15 cellular contexts compared by ENCODE assay signal in the genomic region with DNA sequence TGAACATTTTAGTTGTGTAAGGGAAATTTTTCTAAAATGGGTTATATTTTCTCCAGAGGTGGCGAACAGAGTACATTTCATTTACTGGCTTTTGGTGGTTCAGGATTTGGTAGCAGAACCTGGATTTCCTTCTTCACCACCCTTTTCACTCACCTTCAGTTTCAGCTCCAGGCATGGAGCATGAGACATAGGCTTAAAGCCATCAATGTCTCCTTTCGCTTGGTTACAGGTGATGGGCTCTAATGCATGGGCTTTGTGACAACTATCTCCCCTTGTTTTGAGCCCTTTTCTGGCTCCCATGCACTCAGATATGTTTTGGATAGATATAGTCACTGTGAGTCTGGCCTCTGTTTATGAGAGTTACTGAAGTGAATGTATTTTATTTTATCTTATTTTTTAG.
"Had no signal": no experiment of that assay in that cellular context is flagged by ENCODE, and none has a peak within 500 bp of the region (broad histone marks: within the 10 kb centered on the region; RNA-seq: fewer than 3 reads in every experiment).

No MANE protein-coding gene starts in this region.

- H3K36me3 ChIP-seq: upper lobe of left lung had no signal

- H3K9me3 Mint-ChIP-seq: activated CD4-positive, alpha-beta T cell treated with anti-CD3 and anti-CD28 coated beads, Interleukin-2, amount 10 ng/mL, durations not matched to agents 24 days and 14 days; endodermal cell; nephron; stimulated activated effector memory CD8-positive, alpha-beta T cell treated with anti-CD3 and anti-CD28 coated beads, Interleukin-12 subunit alpha, Interleukin-12 subunit beta, amount 100 ng/mL, for 72 hours had no signal

- H3K9me3 ChIP-seq: upper lobe of left lung had no signal

- ATAC-seq: activated T-cell treated with anti-CD3 and anti-CD28 coated beads, Interleukin-2, amount 50 U/mL, for 72 hours; sciatic nerve; stimulated activated effector memory CD8-positive, alpha-beta T cell treated with anti-CD3 and anti-CD28 coated beads, Interleukin-12 subunit alpha, Interleukin-12 subunit beta, amount 100 ng/mL, for 72 hours had no signal

- DNase-seq: activated CD4-positive, alpha-beta T cell treated with anti-CD3 and anti-CD28 coated beads, Interleukin-2, amount 10 ng/mL, durations not matched to agents 24 days and 14 days; activated CD4-positive, CD25-positive, alpha-beta regulatory T cell; activated CD8-positive, alpha-beta memory T cell treated with anti-CD3 and anti-CD28 coated beads, Interleukin-2, amount 50 U/mL, for 48 hours; activated gamma-delta T cell; activated T-cell treated with anti-CD3 and anti-CD28 coated beads, Interleukin-2, amount 50 U/mL, for 72 hours; erythroblast; kidney; stimulated activated CD4-positive, alpha-beta T cell treated with anti-CD3 and anti-CD28 coated beads, Interleukin-2, amount 100 ng/mL, for 24 hours; upper lobe of left lung had no signal

- H3K4me1 Mint-ChIP-seq: activated CD4-positive, alpha-beta T cell treated with anti-CD3 and anti-CD28 coated beads, Interleukin-2, amount 10 ng/mL, durations not matched to agents 24 days and 14 days; stimulated activated effector memory CD8-positive, alpha-beta T cell treated with anti-CD3 and anti-CD28 coated beads, Interleukin-12 subunit alpha, Interleukin-12 subunit beta, amount 100 ng/mL, for 72 hours had no signal

- H3K4me3 Mint-ChIP-seq: activated CD4-positive, alpha-beta T cell treated with anti-CD3 and anti-CD28 coated beads, Interleukin-2, amount 10 ng/mL, durations not matched to agents 24 days and 14 days; activated naive CD8-positive, alpha-beta T cell; activated T-cell treated with anti-CD3 and anti-CD28 coated beads, Interleukin-2, amount 50 U/mL, for 72 hours; endodermal cell; nephron; stimulated activated effector memory CD8-positive, alpha-beta T cell treated with anti-CD3 and anti-CD28 coated beads, Interleukin-12 subunit alpha, Interleukin-12 subunit beta, amount 100 ng/mL, for 72 hours had no signal

- H3K27me3 ChIP-seq: upper lobe of left lung had no signal

- H3K4me1 ChIP-seq: upper lobe of left lung had no signal

- H3K27ac ChIP-seq: upper lobe of left lung had no signal

- H3K27ac Mint-ChIP-seq: activated CD4-positive, alpha-beta T cell treated with anti-CD3 and anti-CD28 coated beads, Interleukin-2, amount 10 ng/mL, durations not matched to agents 24 days and 14 days; activated naive CD8-positive, alpha-beta T cell; activated T-cell treated with anti-CD3 and anti-CD28 coated beads, Interleukin-2, amount 50 U/mL, for 72 hours; endodermal cell; stimulated activated effector memory CD8-positive, alpha-beta T cell treated with anti-CD3 and anti-CD28 coated beads, Interleukin-12 subunit alpha, Interleukin-12 subunit beta, amount 100 ng/mL, for 72 hours had no signal

- H3K36me3 Mint-ChIP-seq: stimulated activated effector memory CD8-positive, alpha-beta T cell treated with anti-CD3 and anti-CD28 coated beads, Interleukin-12 subunit alpha, Interleukin-12 subunit beta, amount 100 ng/mL, for 72 hours had no signal

- H3K27me3 Mint-ChIP-seq: activated naive CD8-positive, alpha-beta T cell; progenitor cell of endocrine pancreas had no signal

- H3K4me3 ChIP-seq: upper lobe of left lung had no signal
